In the genomic region with DNA sequence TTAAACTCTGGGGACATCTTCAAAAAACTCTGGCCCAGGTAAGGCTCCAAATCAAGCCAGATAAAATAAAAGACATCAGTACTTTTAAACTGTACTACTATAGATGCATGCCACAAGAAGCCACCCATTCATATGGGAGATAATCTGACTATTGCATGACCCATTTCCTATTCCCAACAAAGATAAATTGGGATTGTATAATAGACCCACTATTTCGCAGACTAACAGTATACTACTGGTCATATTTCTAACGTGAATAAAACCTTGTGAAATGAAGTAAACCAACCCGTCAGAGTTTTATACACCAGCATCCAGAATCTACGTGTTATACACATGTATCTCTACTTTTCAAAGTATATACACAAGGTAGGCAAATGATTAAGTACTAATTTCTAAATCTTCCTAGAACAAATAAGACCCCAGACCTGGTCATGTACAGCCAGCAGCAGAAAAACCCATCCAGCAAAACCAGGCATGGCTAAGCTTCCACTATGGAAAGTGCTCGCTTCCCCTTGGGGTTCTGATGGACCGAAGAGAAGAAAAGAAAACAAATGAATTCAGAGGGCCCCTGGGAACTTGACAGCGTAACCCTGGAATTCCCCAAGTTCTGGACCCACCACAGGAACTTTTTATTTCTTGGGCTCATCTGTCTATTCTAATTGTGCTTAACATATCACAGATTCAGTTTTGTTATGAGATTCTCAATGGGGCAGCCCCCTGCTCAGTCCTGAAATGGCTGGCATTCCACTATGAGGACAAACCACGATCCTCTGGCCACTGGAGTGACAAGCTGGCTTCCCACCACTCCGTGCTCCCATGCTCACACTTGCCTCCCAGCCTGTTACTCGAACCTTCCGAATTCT, we compare ENCODE assay signal across 13 cellular contexts.
DNase-seq lines count a peak whose midpoint lies in the region; ATAC-seq and TF ChIP-seq lines count a peak whose summit lies in the region.
"Had no signal": no experiment of that assay in that cellular context is flagged by ENCODE, and none has a peak within 500 bp of the region (broad histone marks: within the 10 kb centered on the region; RNA-seq: fewer than 3 reads in every experiment).

No MANE protein-coding gene starts in this region.

- no peaks in the 10 kb centered on the region for H4K20me1 ChIP-seq in OCI-LY3 (ENCODE audit: insufficient read depth, low read length)

- H3K4me2 ChIP-seq in OCI-LY3 (ENCODE audit: low read length), result peak overlapping the region; percentile 81

- DNase-seq in GM10266 (ENCODE audit: extremely low spot score) (peak; percentile 51), iris pigment epithelial cell (ENCODE audit: low read depth) (peak; percentile 42), cerebellar cortex (ENCODE audit: low spot score) (no peak), uterus (no peak), esophagus muscularis mucosa (ENCODE audit: extremely low spot score) (no peak)
- DNase-seq in activated CD4-positive, alpha-beta T cell treated with anti-CD3 and anti-CD28 coated beads for 4 hours, result no peak
- DNase-seq: cerebellar nuclear complex, heart left ventricle, naive B cell had no signal

- no peak overlapping the region for H3K27ac ChIP-seq in OCI-LY3 (ENCODE audit: low read length)
- H3K27ac ChIP-seq in uterus, result no peak overlapping the region
- H3K27ac ChIP-seq in esophagus muscularis mucosa (replicated peaks in 1 of 4), result no peak overlapping the region
- H3K27ac ChIP-seq: heart left ventricle, prostate gland, suprapubic skin had no signal

- no peaks in the 10 kb centered on the region for H3K9me3 ChIP-seq in OCI-LY3 (ENCODE audit: insufficient read depth, low read length)
- no peaks in the 10 kb centered on the region for H3K9me3 ChIP-seq in uterus
- H3K9me3 ChIP-seq in esophagus muscularis mucosa, result no peaks in the 10 kb centered on the region
- H3K9me3 ChIP-seq: heart left ventricle, prostate gland, suprapubic skin had no signal

- peak overlapping the region; percentile 68 for H3K4me3 ChIP-seq in OCI-LY3 (ENCODE audit: low read length)
- H3K4me3 ChIP-seq in uterus, result no peak overlapping the region
- no peak overlapping the region for H3K4me3 ChIP-seq in esophagus muscularis mucosa
- H3K4me3 ChIP-seq: heart left ventricle, prostate gland, suprapubic skin had no signal

- no peak overlapping the region for H3K9ac ChIP-seq in OCI-LY3 (ENCODE audit: low read length)

- peaks cover 41% of the 10 kb centered on the region for H3K4me1 ChIP-seq in OCI-LY3 (ENCODE audit: low read length)
- H3K4me1 ChIP-seq in uterus, result peaks cover 0 to 4% of the 10 kb centered on the region in 2 donors
- peaks cover 15 to 72% (median 55%) of the 10 kb centered on the region in 4 donors for H3K4me1 ChIP-seq in esophagus muscularis mucosa

- TF ChIP-seq CTCF in GM10266 (IDR thresholded peaks at IDR 0.05; ENCODE audit: control insufficient read depth, insufficient read depth, low read depth, missing control alignments) (no peak), OCI-LY3 (IDR thresholded peaks at IDR 0.05; ENCODE audit: low read depth, low read length) (no peak), uterus (IDR thresholded peaks at IDR 0.05) (no peak), esophagus muscularis mucosa (IDR thresholded peaks at IDR 0.05) (no peak)

- H3K79me2 ChIP-seq in OCI-LY3 (ENCODE audit: low read length), result no peaks in the 10 kb centered on the region

- H2AFZ ChIP-seq in OCI-LY3 (ENCODE audit: low read depth, low read length), result no peak overlapping the region; the same call in 1 of the 2 replicates

- 82% methylated on average over 11 of the region's 11 CpGs for WGBS in esophagus muscularis mucosa

- no peak for TF ChIP-seq EP300 in esophagus muscularis mucosa (IDR thresholded peaks at IDR 0.05)

- H3K27me3 ChIP-seq in OCI-LY3 (ENCODE audit: low read depth, low read length), result no peaks in the 10 kb centered on the region
- no peaks in the 10 kb centered on the region for H3K27me3 ChIP-seq in uterus
- no peaks in the 10 kb centered on the region for H3K27me3 ChIP-seq in esophagus muscularis mucosa
- H3K27me3 ChIP-seq: heart left ventricle, suprapubic skin had no signal

- peak; percentile 29 for ATAC-seq in GM21529 (IDR thresholded peaks at IDR 0.05; ENCODE audit: unreplicated experiment)
- ATAC-seq: heart left ventricle had no signal

- intact Hi-C loops in uterus (cut with DNase I; ENCODE audit: low total_unique reads) (no loop called here), esophagus muscularis mucosa (cut with DNase I) (no loop called here)

- no peak for TF ChIP-seq POLR2A in uterus (IDR thresholded peaks at IDR 0.05)
- TF ChIP-seq POLR2A in esophagus muscularis mucosa (IDR thresholded peaks at IDR 0.05; ENCODE audit: low read depth), result no peak

- H3K36me3 ChIP-seq in OCI-LY3 (replicated peaks; ENCODE audit: low read depth, low read length) (no peaks in the 10 kb centered on the region), uterus (no peaks in the 10 kb centered on the region), esophagus muscularis mucosa (no peaks in the 10 kb centered on the region)
- H3K36me3 ChIP-seq: heart left ventricle, prostate gland, suprapubic skin had no signal

Comparison
In these comparisons a context has a peak if more than half of its experiments do, and no peak if none do; other contexts are left out.
1. DNase-seq: peak in GM10266 (single experiment) and iris pigment epithelial cell (single experiment); none in cerebellar cortex (single experiment), activated CD4-positive, alpha-beta T cell treated with anti-CD3 and anti-CD28 coated beads for 4 hours (0 of 2), uterus (0 of 2) and esophagus muscularis mucosa (single experiment).